In genomic region chr15:48641416-48641815, GRCh38 we compare ENCODE assay signal across 8 cellular contexts.
A peak's percentile ranks its signal among the peaks of the same experiment; 100 is the strongest.
DNase-seq lines count a peak whose midpoint lies in the region; ATAC-seq and TF ChIP-seq lines count a peak whose summit lies in the region.

No MANE protein-coding gene starts in this region.

- intact Hi-C loops in head of caudate nucleus (cut with DNase I) = loop anchor here (10.0 kb wide), 2 partner anchors 137 to 163 kb away; no protein-coding TSS in a partner anchor

- no peak for TF ChIP-seq CTCF in nephron progenitor cell (IDR thresholded peaks at IDR 0.05)

- H3K36me3 Mint-ChIP-seq in nephron progenitor cell (ENCODE audit: low read depth) = no peaks in the 10 kb centered on the region
- no peaks in the 10 kb centered on the region for H3K36me3 Mint-ChIP-seq in stimulated activated naive B cell treated with anti-CD40 and anti-IgM and Interleukin-4, amounts not matched to agents 10 μg/mL and 1 μg/mL and 100 μg/mL, for 72 hours
- H3K36me3 Mint-ChIP-seq in effector memory CD8-positive, alpha-beta T cell (ENCODE audit: insufficient read depth) = no peaks in the 10 kb centered on the region

- H3K9me3 Mint-ChIP-seq in nephron progenitor cell = no peaks in the 10 kb centered on the region
- no peaks in the 10 kb centered on the region for H3K9me3 Mint-ChIP-seq in stimulated activated naive B cell treated with anti-CD40 and anti-IgM and Interleukin-4, amounts not matched to agents 10 μg/mL and 1 μg/mL and 100 μg/mL, for 72 hours
- no peaks in the 10 kb centered on the region for H3K9me3 Mint-ChIP-seq in effector memory CD8-positive, alpha-beta T cell

- no peak overlapping the region for H3K4me3 Mint-ChIP-seq in nephron progenitor cell
- H3K4me3 Mint-ChIP-seq in stimulated activated naive B cell treated with anti-CD40 and anti-IgM and Interleukin-4, amounts not matched to agents 10 μg/mL and 1 μg/mL and 100 μg/mL, for 72 hours = no peak overlapping the region
- H3K4me3 Mint-ChIP-seq in effector memory CD8-positive, alpha-beta T cell = no peak overlapping the region

- DNase-seq in head of caudate nucleus = peak in 36 of 42 donors; percentile 10 to 85 (median 52)
- DNase-seq in nephron progenitor cell = no peak
- DNase-seq in stimulated activated naive B cell treated with anti-CD40 and anti-IgM and Interleukin-4, amounts not matched to agents 10 μg/mL and 1 μg/mL and 100 μg/mL, for 72 hours = no peak
- DNase-seq in stimulated activated CD4-positive, alpha-beta T cell treated with anti-CD3 and anti-CD28 coated beads, Interleukin-4, amount 100 ng/mL, for 4 hours = no peak
- DNase-seq in effector memory CD8-positive, alpha-beta T cell = no peak

- no peak overlapping the region for H3K27ac Mint-ChIP-seq in nephron progenitor cell
- H3K27ac Mint-ChIP-seq in stimulated activated naive B cell treated with anti-CD40 and anti-IgM and Interleukin-4, amounts not matched to agents 10 μg/mL and 1 μg/mL and 100 μg/mL, for 72 hours = no peak overlapping the region
- H3K27ac Mint-ChIP-seq in effector memory CD8-positive, alpha-beta T cell = no peak overlapping the region

- peak overlapping the region; percentile 93 for H3K4me3 ChIP-seq in ACC112 (ENCODE audit: low read depth, low read length)

- peaks cover 36% of the 10 kb centered on the region for H3K4me1 ChIP-seq in ACC112 (ENCODE audit: control insufficient read depth, insufficient read depth, low read length, unreplicated experiment)

- peak overlapping the region; percentile 85 for H3K27ac ChIP-seq in ACC112 (ENCODE audit: low read depth, low read length)

- no peak overlapping the region for H2AFZ ChIP-seq in ACC112 (ENCODE audit: low read length, unreplicated experiment)

- H3K79me2 ChIP-seq in ACC112 (ENCODE audit: control insufficient read depth, insufficient read depth, low read length, unreplicated experiment) = peaks cover 94% of the 10 kb centered on the region

- peaks cover 29% of the 10 kb centered on the region for H3K4me1 Mint-ChIP-seq in nephron progenitor cell
- peaks cover 8 to 9% of the 10 kb centered on the region in 2 donors for H3K4me1 Mint-ChIP-seq in stimulated activated naive B cell treated with anti-CD40 and anti-IgM and Interleukin-4, amounts not matched to agents 10 μg/mL and 1 μg/mL and 100 μg/mL, for 72 hours
- H3K4me1 Mint-ChIP-seq in effector memory CD8-positive, alpha-beta T cell (ENCODE audit: low read depth in 2 of 2) = no peaks in the 10 kb centered on the region

- peaks cover 16% of the 10 kb centered on the region for H3K27me3 Mint-ChIP-seq in nephron progenitor cell (ENCODE audit: low read depth, poor library complexity)
- peaks cover 18 to 23% of the 10 kb centered on the region in 2 donors for H3K27me3 Mint-ChIP-seq in stimulated activated naive B cell treated with anti-CD40 and anti-IgM and Interleukin-4, amounts not matched to agents 10 μg/mL and 1 μg/mL and 100 μg/mL, for 72 hours
- H3K27me3 Mint-ChIP-seq in effector memory CD8-positive, alpha-beta T cell = peaks cover 34 to 42% of the 10 kb centered on the region in 2 donors

- peaks cover 33% of the 10 kb centered on the region for H3K36me3 ChIP-seq in ACC112 (ENCODE audit: insufficient read depth, low read length)

- ATAC-seq in GM21786 (IDR thresholded peaks at IDR 0.05; ENCODE audit: unreplicated experiment) (peak; percentile 43), SK-N-SH treated with all-trans-retinoic acid at 6 μM for 48 hours (no peak)
- ATAC-seq in stimulated activated naive B cell treated with anti-CD40 and anti-IgM and Interleukin-4, amounts not matched to agents 10 μg/mL and 1 μg/mL and 100 μg/mL, for 72 hours (replicated peaks) = no peak
- ATAC-seq in effector memory CD8-positive, alpha-beta T cell (replicated peaks) = no peak

- no peaks in the 10 kb centered on the region for H3K27me3 ChIP-seq in ACC112 (ENCODE audit: insufficient read depth, low read length)

TF ChIP-seq in SK-N-SH treated with all-trans-retinoic acid at 6 μM for 48 hours, 23 proteins besides CTCF, POLR2A, EP300 and RAD21:
- TF ChIP-seq ZFP3 (CRISPR knock-in tag; IDR thresholded peaks at IDR 0.05) (0 out of 2 replicates have a peak, but pooled peaks have one; percentile 22), ZNF8 (CRISPR knock-in tag; IDR thresholded peaks at IDR 0.05) (no peak), ZC3H10 (CRISPR knock-in tag; IDR thresholded peaks at IDR 0.05) (no peak), ZNF565 (CRISPR knock-in tag; conservative IDR thresholded peaks at IDR 0.05; ENCODE audit: low read depth) (no peak), ISL1 (CRISPR knock-in tag; IDR thresholded peaks at IDR 0.05) (no peak), OSR1 (CRISPR knock-in tag; IDR thresholded peaks at IDR 0.05) (no peak)

Comparison
In these comparisons a context has a peak if more than half of its experiments do, and no peak if none do; other contexts are left out.
1. DNase-seq: peak in head of caudate nucleus (36 of 42); none in nephron progenitor cell (single experiment), stimulated activated naive B cell treated with anti-CD40 and anti-IgM and Interleukin-4, amounts not matched to agents 10 μg/mL and 1 μg/mL and 100 μg/mL, for 72 hours (single experiment), stimulated activated CD4-positive, alpha-beta T cell treated with anti-CD3 and anti-CD28 coated beads, Interleukin-4, amount 100 ng/mL, for 4 hours (0 of 2) and effector memory CD8-positive, alpha-beta T cell (0 of 3).